In the genomic region with DNA sequence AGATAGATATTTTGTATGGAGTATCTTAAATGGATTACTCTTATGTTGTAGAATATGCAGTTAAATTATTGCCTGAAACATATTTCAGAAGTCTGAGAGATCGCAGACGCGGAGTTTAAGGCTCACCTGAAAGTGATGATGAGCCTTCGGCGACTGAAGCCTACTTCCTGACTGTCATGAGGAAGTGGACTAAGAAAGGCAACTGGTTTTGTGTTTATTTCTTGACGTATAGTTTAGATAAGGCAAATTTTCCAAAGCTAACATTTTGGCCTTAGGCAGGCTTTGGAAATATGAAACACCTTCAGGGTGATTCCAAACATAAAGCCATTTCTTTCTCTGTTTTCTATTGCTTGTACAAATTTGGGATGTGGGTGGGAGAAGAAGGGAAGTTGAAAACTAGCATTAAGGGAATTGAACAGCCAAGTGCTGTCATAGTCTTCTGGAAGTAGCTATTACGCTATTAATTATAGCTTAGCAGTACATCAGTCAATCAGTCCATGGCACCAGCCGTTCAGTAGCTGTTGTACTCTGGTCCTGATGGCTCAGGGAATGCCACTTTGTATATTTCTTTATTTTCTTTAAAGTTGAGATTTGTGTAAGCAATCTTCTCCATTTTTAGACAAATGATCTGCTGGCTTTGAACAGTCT, we compare ENCODE assay signal across 13 cellular contexts. TPM values are rescaled to one million over a fixed set of nuclear protein-coding genes. Genes with fewer than 3 reads are reported as not detected.
DNase-seq lines count a peak whose midpoint lies in the region; ATAC-seq and TF ChIP-seq lines count a peak whose summit lies in the region.
"Had no signal": no experiment of that assay in that cellular context is flagged by ENCODE, and none has a peak within 500 bp of the region (broad histone marks: within the 10 kb centered on the region; RNA-seq: fewer than 3 reads in every experiment).

No MANE protein-coding gene starts in this region.

- ATAC-seq in activated CD8-positive, alpha-beta T cell treated with anti-CD3 and anti-CD28 coated beads, Interleukin-2, amount 10 ng/mL, durations not matched to agents 7 days and 5 days, result no peak
- ATAC-seq in lower lobe of right lung, result no peak
- no peak for ATAC-seq in GM18907 (IDR thresholded peaks at IDR 0.05; ENCODE audit: unreplicated experiment)
- ATAC-seq: heart right ventricle had no signal

- POLR2A ChIA-PET in HEK293 (lab: Yijun Ruan, JAX), result interaction anchor here (0.8 kb wide), 1 partner anchor 31 kb away, joined by 3 read pairs; no protein-coding TSS in a partner anchor
- POLR2A ChIA-PET in activated CD8-positive, alpha-beta T cell treated with anti-CD3 and anti-CD28 coated beads, Interleukin-2, amount 10 ng/mL, durations not matched to agents 7 days and 5 days (lab: Charles Lee), result no interaction called here

- no peak for TF ChIP-seq CTCF in CD14-positive monocyte (IDR thresholded peaks at IDR 0.05)
- no peak for TF ChIP-seq CTCF in HEK293 (tag by site-specific recombination; IDR thresholded peaks at IDR 0.05)
- no peak for TF ChIP-seq CTCF in lower lobe of right lung (IDR thresholded peaks at IDR 0.05)
- TF ChIP-seq CTCF in GM13977 (IDR thresholded peaks at IDR 0.05; ENCODE audit: extremely low read depth, insufficient read depth, missing control alignments), result no peak

- H3K4me1 ChIP-seq in HEK293 (ENCODE audit: control insufficient read depth, insufficient read depth, low read length), result peaks cover 16% of the 10 kb centered on the region
- H3K4me1 ChIP-seq in lower lobe of right lung, result peaks cover 23% of the 10 kb centered on the region

- peak overlapping the region; percentile 18; the same call in 1 of the 2 replicates for H3K4me3 ChIP-seq in HEK293 (ENCODE audit: low read depth, low read length)
- H3K4me3 ChIP-seq in lower lobe of right lung, result peak overlapping the region; percentile 71

- peaks cover 0 to 5% of the 10 kb centered on the region in 2 experiments; a peak in 2 of 3 replicates for H3K36me3 ChIP-seq in HEK293 (ENCODE audit: control insufficient read depth in 2 of 2, insufficient read depth in 1 of 2, low read length in 2 of 2)
- H3K36me3 ChIP-seq in lower lobe of right lung, result no peaks in the 10 kb centered on the region
- H3K36me3 ChIP-seq: BLaER1, heart right ventricle had no signal

- H3K27me3 Mint-ChIP-seq in CD14-positive monocyte (ENCODE audit: low read depth in 3 of 3), result peaks cover 55 to 73% (median 58%) of the 10 kb centered on the region in 3 donors
- peaks cover 52% of the 10 kb centered on the region for H3K27me3 Mint-ChIP-seq in activated CD8-positive, alpha-beta T cell treated with anti-CD3 and anti-CD28 coated beads, Interleukin-2, amount 10 ng/mL, durations not matched to agents 7 days and 5 days (ENCODE audit: low read depth)

- in situ Hi-C loops in GM13977 (cut with MboI; ENCODE audit: low pct_unique_long_range_greater_than_20kb, low sequenced_read_pairs, unreplicated experiment), result no loop called here

- DNase-seq in CD14-positive monocyte (ENCODE audit: low spot score), result no peak
- DNase-seq in activated CD8-positive, alpha-beta T cell treated with anti-CD3 and anti-CD28 coated beads, Interleukin-2, amount 10 ng/mL, durations not matched to agents 7 days and 5 days, result no peak
- no peak for DNase-seq in lower lobe of right lung
- DNase-seq in stimulated activated CD4-positive, alpha-beta T cell treated with anti-CD3 and anti-CD28 coated beads, Interleukin-4, amount 100 ng/mL, for 4 hours, result no peak
- no peak for DNase-seq in NCI-H128 (lab: John Stamatoyannopoulos, UW; ENCODE audit: unreplicated experiment)
- no peak for DNase-seq in GM13977 (ENCODE audit: low spot score)
- DNase-seq: effector CD4-positive, alpha-beta T cell; heart right ventricle; mammary epithelial cell; NCI-H2107 had no signal

- H3K27ac Mint-ChIP-seq in CD14-positive monocyte, result no peak overlapping the region
- H3K27ac Mint-ChIP-seq in activated CD8-positive, alpha-beta T cell treated with anti-CD3 and anti-CD28 coated beads, Interleukin-2, amount 10 ng/mL, durations not matched to agents 7 days and 5 days, result no peak overlapping the region

- H3K9me3 ChIP-seq in HEK293 (ENCODE audit: control insufficient read depth, insufficient read depth, low read depth, low read length), result no peaks in the 10 kb centered on the region
- no peaks in the 10 kb centered on the region for H3K9me3 ChIP-seq in lower lobe of right lung
- H3K9me3 ChIP-seq: BLaER1, heart right ventricle had no signal

- peaks cover 13% of the 10 kb centered on the region for H3K4me1 Mint-ChIP-seq in CD14-positive monocyte
- H3K4me1 Mint-ChIP-seq in activated CD8-positive, alpha-beta T cell treated with anti-CD3 and anti-CD28 coated beads, Interleukin-2, amount 10 ng/mL, durations not matched to agents 7 days and 5 days (ENCODE audit: low read depth), result peaks cover 7% of the 10 kb centered on the region

- peaks cover 6% of the 10 kb centered on the region for H3K27me3 ChIP-seq in lower lobe of right lung (ENCODE audit: low read depth)

- CTCF ChIA-PET in HEK293 (lab: Yijun Ruan, JAX), result interaction anchor here (0.6 to 1.0 kb wide), 4 partner anchors 30 to 190 kb away, joined by 3 to 4 read pairs (median 3); no protein-coding TSS in a partner anchor
- CTCF ChIA-PET in activated CD8-positive, alpha-beta T cell treated with anti-CD3 and anti-CD28 coated beads, Interleukin-2, amount 10 ng/mL, durations not matched to agents 7 days and 5 days (lab: Charles Lee), result interaction anchor here (1.4 kb wide), 1 partner anchor 31 kb away, joined by 5 read pairs; no protein-coding TSS in a partner anchor

- H3K9me3 Mint-ChIP-seq in CD14-positive monocyte, result peaks cover 0 to 12% (median 3%) of the 10 kb centered on the region in 7 donors
- H3K9me3 Mint-ChIP-seq in activated CD8-positive, alpha-beta T cell treated with anti-CD3 and anti-CD28 coated beads, Interleukin-2, amount 10 ng/mL, durations not matched to agents 7 days and 5 days (ENCODE audit: insufficient read depth), result no peaks in the 10 kb centered on the region

- no peak overlapping the region for H3K27ac ChIP-seq in HEK293 (ENCODE audit: extremely low read depth, low read depth, low read length)
- no peak overlapping the region for H3K27ac ChIP-seq in lower lobe of right lung
- H3K27ac ChIP-seq: BLaER1, heart right ventricle had no signal

- H3K36me3 Mint-ChIP-seq in CD14-positive monocyte, result peaks cover 9 to 15% of the 10 kb centered on the region in 2 donors
- no peaks in the 10 kb centered on the region for H3K36me3 Mint-ChIP-seq in activated CD8-positive, alpha-beta T cell treated with anti-CD3 and anti-CD28 coated beads, Interleukin-2, amount 10 ng/mL, durations not matched to agents 7 days and 5 days (ENCODE audit: low read depth)

- intact Hi-C loops in CD14-positive monocyte (cut with micrococcal nuclease) (loop anchor here (10.0 kb wide), 1 partner anchor 492 kb away; a partner anchor contains a TSS), lower lobe of right lung (cut with DNase I) (no loop called here)

- H3K4me3 Mint-ChIP-seq in CD14-positive monocyte, result peak overlapping the region; percentile 35 to 88
- H3K4me3 Mint-ChIP-seq in activated CD8-positive, alpha-beta T cell treated with anti-CD3 and anti-CD28 coated beads, Interleukin-2, amount 10 ng/mL, durations not matched to agents 7 days and 5 days, result peak overlapping the region; percentile 66

TF ChIP-seq in HEK293, 187 proteins besides CTCF, POLR2A, EP300 and RAD21:
- TF ChIP-seq FEZF1 (tag by site-specific recombination; IDR thresholded peaks at IDR 0.05) (0 out of 2 replicates have a peak, but pooled peaks have one; percentile 8), SP7 (tag by site-specific recombination; IDR thresholded peaks at IDR 0.05) (peak; percentile 94), ZNF776 (tag by site-specific recombination; IDR thresholded peaks at IDR 0.05; ENCODE audit: borderline replicate concordance) (no peak), GFI1B (tag by site-specific recombination; IDR thresholded peaks at IDR 0.05) (no peak)
- TF ChIP-seq, protein P1, sequence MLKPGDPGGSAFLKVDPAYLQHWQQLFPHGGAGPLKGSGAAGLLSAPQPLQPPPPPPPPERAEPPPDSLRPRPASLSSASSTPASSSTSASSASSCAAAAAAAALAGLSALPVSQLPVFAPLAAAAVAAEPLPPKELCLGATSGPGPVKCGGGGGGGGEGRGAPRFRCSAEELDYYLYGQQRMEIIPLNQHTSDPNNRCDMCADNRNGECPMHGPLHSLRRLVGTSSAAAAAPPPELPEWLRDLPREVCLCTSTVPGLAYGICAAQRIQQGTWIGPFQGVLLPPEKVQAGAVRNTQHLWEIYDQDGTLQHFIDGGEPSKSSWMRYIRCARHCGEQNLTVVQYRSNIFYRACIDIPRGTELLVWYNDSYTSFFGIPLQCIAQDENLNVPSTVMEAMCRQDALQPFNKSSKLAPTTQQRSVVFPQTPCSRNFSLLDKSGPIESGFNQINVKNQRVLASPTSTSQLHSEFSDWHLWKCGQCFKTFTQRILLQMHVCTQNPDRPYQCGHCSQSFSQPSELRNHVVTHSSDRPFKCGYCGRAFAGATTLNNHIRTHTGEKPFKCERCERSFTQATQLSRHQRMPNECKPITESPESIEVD (tag by site-specific recombination; IDR thresholded peaks at IDR 0.05), result 0 out of 2 replicates have a peak, but pooled peaks have one; percentile 7

RNA-seq across cellular contexts. Expression of a gene that starts 1.5 kb away (rescaled TPM):
- not detected for polyA plus RNA-seq in CD14-positive monocyte
- total RNA-seq in activated CD8-positive, alpha-beta T cell treated with anti-CD3 and anti-CD28 coated beads, Interleukin-2, amount 10 ng/mL, durations not matched to agents 7 days and 5 days, result under 1 TPM; 0.55 to 0.57 TPM
- 6.5 TPM for total RNA-seq in lower lobe of right lung
